In the genomic region with DNA sequence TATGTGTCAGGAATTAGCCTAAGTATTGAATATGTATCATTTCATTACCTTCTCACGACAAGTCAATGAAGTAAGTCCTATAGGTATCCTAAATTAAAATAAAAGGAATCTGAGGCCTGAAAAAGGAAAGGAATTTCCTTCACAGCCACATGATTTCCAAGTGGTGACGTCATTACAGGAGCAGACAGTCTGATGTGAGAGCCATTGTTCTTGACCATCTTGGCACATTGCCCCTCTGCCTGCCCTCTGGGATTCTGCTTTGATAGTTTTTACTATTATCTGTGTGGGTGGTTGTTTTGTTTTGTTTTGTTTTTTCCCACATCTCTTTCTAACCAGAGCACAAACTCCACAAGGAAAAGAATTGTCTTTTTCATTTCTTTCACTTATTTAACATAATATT, we compare ENCODE assay signal across 19 cellular contexts.
DNase-seq lines count a peak whose midpoint lies in the region; ATAC-seq and TF ChIP-seq lines count a peak whose summit lies in the region.
"Had no signal": no experiment of that assay in that cellular context is flagged by ENCODE, and none has a peak within 500 bp of the region (broad histone marks: within the 10 kb centered on the region; RNA-seq: fewer than 3 reads in every experiment).

No MANE protein-coding gene starts in this region.

- no peak overlapping the region for H2BK120ac ChIP-seq in mesenchymal stem cell (ENCODE audit: low read depth, low read length)

- no peak overlapping the region for H3K4me2 ChIP-seq in HCT116 (ENCODE audit: low read length)
- no peak overlapping the region for H3K4me2 ChIP-seq in mesenchymal stem cell (ENCODE audit: low read length, poor library complexity, severe bottlenecking)

- H4K8ac ChIP-seq in mesenchymal stem cell (ENCODE audit: low read length) = no peak overlapping the region

- H3K4ac ChIP-seq in mesenchymal stem cell (ENCODE audit: low read depth in 1 of 2, low read length in 2 of 2) = no peak overlapping the region

- H3K27me3 ChIP-seq in A673 (replicated peaks; ENCODE audit: insufficient read depth, low read depth, low read length, poor library complexity) (no peaks in the 10 kb centered on the region), HCT116 (ENCODE audit: insufficient read depth, low read length) (no peaks in the 10 kb centered on the region), mesenchymal stem cell (ENCODE audit: control insufficient read depth in 1 of 2, insufficient read depth in 1 of 2, low read length in 2 of 2) (no peaks in the 10 kb centered on the region)
- H3K27me3 ChIP-seq: colonic mucosa had no signal

- DNase-seq in A673 (ENCODE audit: low spot score) = peak; percentile 18
- peak; percentile 33 for DNase-seq in HCT116 (ENCODE audit: low read depth, low spot score)
- DNase-seq in astrocyte of the hippocampus (ENCODE audit: low read depth, low spot score) = peak; percentile 77
- no peak for DNase-seq in mesenchymal stem cell
- DNase-seq in activated T-cell treated with anti-CD3 and anti-CD28 coated beads, Interleukin-2, amount 50 U/mL, for 1 hour = no peak
- no peak for DNase-seq in activated CD4-positive, alpha-beta T cell treated with anti-CD3 and anti-CD28 coated beads for 4 hours
- DNase-seq: activated T-cell treated with anti-CD3 and anti-CD28 coated beads, Interleukin-2, amount 50 U/mL, for 24 hours; CD8-positive, alpha-beta memory T cell; colonic mucosa; EL; KBM-7; kidney; mucosa of descending colon; NCI-H1092 treated with DMSO at 0.1 percent for 48 hours; right cardiac atrium; stimulated activated naive CD4-positive, alpha-beta T cell had no signal

- CTCF ChIA-PET in A673 (lab: Charles Lee) (no interaction called here), HCT116 (lab: Charles Lee) (no interaction called here)

- H3K27ac ChIP-seq in A673 (ENCODE audit: low read depth, low read length, poor library complexity, severe bottlenecking) = no peak overlapping the region
- no peak overlapping the region for H3K27ac ChIP-seq in HCT116 (ENCODE audit: low read depth, low read length)
- H3K27ac ChIP-seq in mesenchymal stem cell (ENCODE audit: low read length, poor library complexity, severe bottlenecking) = peak overlapping the region; percentile 92
- H3K27ac ChIP-seq: colonic mucosa had no signal

- TF ChIP-seq CTCF in A673 (conservative IDR thresholded peaks at IDR 0.05; ENCODE audit: low read depth, low read length) = no peak
- no peak for TF ChIP-seq CTCF in HCT116 (IDR thresholded peaks at IDR 0.05 in 2 of 3, conservative IDR thresholded peaks at IDR 0.05 in 1 of 3; ENCODE audit: borderline replicate concordance in 1 of 3, insufficient read depth in 1 of 3, low read depth in 2 of 3, low read length in 2 of 3)

- no peak overlapping the region for H4K91ac ChIP-seq in mesenchymal stem cell (ENCODE audit: low read length)

- BruUV-seq in A673 (replicated peaks; lab: Mats Ljungman, UMichigan) (no TSS peak), HCT116 (replicated peaks; lab: Mats Ljungman, UMichigan) (no TSS peak)

- H3K9me3 ChIP-seq in A673 (ENCODE audit: low read depth, low read length, poor library complexity, severe bottlenecking) (no peaks in the 10 kb centered on the region), HCT116 (ENCODE audit: control insufficient read depth in 1 of 2, insufficient read depth in 1 of 2, low read depth in 1 of 2, low read length in 2 of 2) (no peaks in the 10 kb centered on the region), mesenchymal stem cell (ENCODE audit: control insufficient read depth, low read length) (no peaks in the 10 kb centered on the region)
- H3K9me3 ChIP-seq: colonic mucosa, HAP-1, mucosa of descending colon had no signal

- no peaks in the 10 kb centered on the region for H3K36me3 ChIP-seq in A673 (ENCODE audit: insufficient read depth, low read length, poor library complexity, severe bottlenecking)
- H3K36me3 ChIP-seq in HCT116 (ENCODE audit: control insufficient read depth in 1 of 2, insufficient read depth in 2 of 2, low read length in 2 of 2) = no peaks in the 10 kb centered on the region
- no peaks in the 10 kb centered on the region for H3K36me3 ChIP-seq in mesenchymal stem cell (ENCODE audit: control insufficient read depth in 1 of 2, insufficient read depth in 2 of 2, low read depth in 1 of 2, low read length in 2 of 2)
- H3K36me3 ChIP-seq: colonic mucosa, HAP-1 had no signal

- no peak overlapping the region for H2BK12ac ChIP-seq in mesenchymal stem cell (ENCODE audit: low read length in 2 of 2)

- no peaks in the 10 kb centered on the region for H3K79me2 ChIP-seq in HCT116 (ENCODE audit: insufficient read depth, low read length)

- intact Hi-C loops in A673 (cut with micrococcal nuclease; ENCODE audit: unreplicated experiment) (no loop called here), HCT116 (cut with micrococcal nuclease) (no loop called here)

- WGBS in mesenchymal stem cell = 69% methylated on average over 1 of the region's 2 CpGs

- H3K14ac ChIP-seq in mesenchymal stem cell (ENCODE audit: low read length in 2 of 2) = no peak overlapping the region

- no peak overlapping the region for H2BK15ac ChIP-seq in mesenchymal stem cell (ENCODE audit: low read depth, poor library complexity, severe bottlenecking)

- peak overlapping the region; percentile 76 for H2AK5ac ChIP-seq in mesenchymal stem cell (ENCODE audit: low read length, severe bottlenecking)

- no peak overlapping the region for H3K23ac ChIP-seq in mesenchymal stem cell (ENCODE audit: low read length in 2 of 2)

- no peaks in the 10 kb centered on the region for H3K79me1 ChIP-seq in mesenchymal stem cell (replicated peaks; ENCODE audit: low read length, poor library complexity, severe bottlenecking)

- ATAC-seq in HCT116 (peak; percentile 38; the same call in 1 of the 2 replicates), GM21786 (IDR thresholded peaks at IDR 0.05; ENCODE audit: unreplicated experiment) (no peak), GM21526 (IDR thresholded peaks at IDR 0.05; ENCODE audit: low FRiP score, unreplicated experiment) (no peak)
- ATAC-seq: mucosa of descending colon, right cardiac atrium had no signal

- H4K20me1 ChIP-seq in HCT116 (ENCODE audit: insufficient read depth) = no peaks in the 10 kb centered on the region

- POLR2A ChIA-PET in A673 (lab: Charles Lee; ENCODE audit: low non-redundant PET) (no interaction called here), HCT116 (lab: Charles Lee) (no interaction called here)

- H2AFZ ChIP-seq in HCT116 (ENCODE audit: low read depth, low read length, poor library complexity, severe bottlenecking) (no peak overlapping the region), mesenchymal stem cell (ENCODE audit: low read depth, low read length) (no peak overlapping the region)

- H3K9me2 ChIP-seq in HCT116 (ENCODE audit: insufficient read depth) = no peaks in the 10 kb centered on the region

- H2BK5ac ChIP-seq in mesenchymal stem cell (ENCODE audit: low read depth, low read length, poor library complexity, severe bottlenecking) = no peak overlapping the region

- H3K18ac ChIP-seq in mesenchymal stem cell (ENCODE audit: low read depth in 1 of 2, low read length in 2 of 2) = no peak overlapping the region

- no peak for TF ChIP-seq RAD21 in HCT116 (IDR thresholded peaks at IDR 0.05; ENCODE audit: low read depth)

- H3K4me1 ChIP-seq in A673 (ENCODE audit: insufficient read depth, low read length, poor library complexity, severe bottlenecking) (no peaks in the 10 kb centered on the region), HCT116 (ENCODE audit: control insufficient read depth in 1 of 2, insufficient read depth in 2 of 2, low read length in 2 of 2) (peaks cover 6 to 20% of the 10 kb centered on the region in 2 experiments; a peak in 3 of 4 replicates), mesenchymal stem cell (ENCODE audit: control insufficient read depth, insufficient read depth, low read depth, low read length) (peaks cover 4% of the 10 kb centered on the region)
- H3K4me1 ChIP-seq: colonic mucosa, HAP-1 had no signal

- TF ChIP-seq POLR2A in HCT116 (IDR thresholded peaks at IDR 0.05; ENCODE audit: borderline replicate concordance, extremely low read depth, insufficient read depth, insufficient read length) = no peak

- H3K9ac ChIP-seq in HCT116 (ENCODE audit: low read length) (no peak overlapping the region), mesenchymal stem cell (ENCODE audit: low read length) (no peak overlapping the region)

- RAD21 ChIA-PET in HCT116 (lab: Charles Lee; ENCODE audit: low non-redundant PET in 1 of 2, low total read pairs in 2 of 2, uncharacterized antibody in 2 of 2, unreplicated experiment in 2 of 2) = no interaction called here

- no peak overlapping the region for H3K4me3 ChIP-seq in A673 (ENCODE audit: low read depth, low read length, poor library complexity, severe bottlenecking)
- no peak overlapping the region for H3K4me3 ChIP-seq in HCT116 (replicated peaks in 1 of 2; ENCODE audit: low read depth in 1 of 2, low read length in 2 of 2)
- H3K4me3 ChIP-seq in mesenchymal stem cell (ENCODE audit: insufficient read depth in 1 of 2, low read depth in 1 of 2, low read length in 2 of 2) = no peak overlapping the region
- H3K4me3 ChIP-seq: colonic mucosa, HAP-1, mucosa of descending colon had no signal

TF ChIP-seq in HCT116, 20 proteins besides CTCF, POLR2A, EP300 and RAD21:
- TF ChIP-seq ZNF274 (IDR thresholded peaks at IDR 0.05; ENCODE audit: low read depth, low read length) (no peak), POLR2AphosphoS5 (IDR thresholded peaks at IDR 0.05; ENCODE audit: low read depth, low read length) (no peak), FOSL1 (IDR thresholded peaks at IDR 0.05; ENCODE audit: low read depth) (no peak), CEBPB (IDR thresholded peaks at IDR 0.05; ENCODE audit: low read depth) (no peak), CBX3 (IDR thresholded peaks at IDR 0.05; ENCODE audit: low read depth) (no peak), ZFX (IDR thresholded peaks at IDR 0.05) (no peak), SRF (IDR thresholded peaks at IDR 0.05; ENCODE audit: low read depth) (no peak), EZH2phosphoT487 (IDR thresholded peaks at IDR 0.05; ENCODE audit: borderline replicate concordance) (no peak), EGR1 (IDR thresholded peaks at IDR 0.05; ENCODE audit: low read depth) (no peak)

Comparison
In these comparisons a context has a peak if more than half of its experiments do, and no peak if none do; other contexts are left out.
1. DNase-seq: peak in A673 (single experiment), HCT116 (single experiment) and astrocyte of the hippocampus (single experiment); none in mesenchymal stem cell (single experiment), activated T-cell treated with anti-CD3 and anti-CD28 coated beads, Interleukin-2, amount 50 U/mL, for 1 hour (single experiment) and activated CD4-positive, alpha-beta T cell treated with anti-CD3 and anti-CD28 coated beads for 4 hours (0 of 2).